ENCODE assay signal across 1 cellular context in the genomic region with DNA sequence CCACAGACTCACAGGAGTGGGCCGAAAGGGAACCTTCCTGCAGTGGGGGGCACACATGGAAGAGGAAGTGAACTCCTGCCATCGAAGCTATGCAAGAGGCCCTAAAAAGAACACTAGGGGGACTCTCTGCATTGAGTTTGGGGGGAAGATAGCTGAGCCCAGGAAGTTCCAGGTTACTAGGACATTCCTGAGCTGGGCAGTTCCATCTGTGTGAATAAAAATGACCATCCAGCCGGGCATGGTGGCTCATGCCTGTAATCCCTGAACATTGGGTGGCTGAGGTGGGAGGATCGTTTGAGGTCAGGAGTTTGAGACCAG.
TF ChIP-seq lines count a peak whose summit lies in the region.

No MANE protein-coding gene starts in this region.

TF ChIP-seq in H1, 55 proteins besides CTCF, POLR2A, EP300 and RAD21:
- TF ChIP-seq, protein P1, sequence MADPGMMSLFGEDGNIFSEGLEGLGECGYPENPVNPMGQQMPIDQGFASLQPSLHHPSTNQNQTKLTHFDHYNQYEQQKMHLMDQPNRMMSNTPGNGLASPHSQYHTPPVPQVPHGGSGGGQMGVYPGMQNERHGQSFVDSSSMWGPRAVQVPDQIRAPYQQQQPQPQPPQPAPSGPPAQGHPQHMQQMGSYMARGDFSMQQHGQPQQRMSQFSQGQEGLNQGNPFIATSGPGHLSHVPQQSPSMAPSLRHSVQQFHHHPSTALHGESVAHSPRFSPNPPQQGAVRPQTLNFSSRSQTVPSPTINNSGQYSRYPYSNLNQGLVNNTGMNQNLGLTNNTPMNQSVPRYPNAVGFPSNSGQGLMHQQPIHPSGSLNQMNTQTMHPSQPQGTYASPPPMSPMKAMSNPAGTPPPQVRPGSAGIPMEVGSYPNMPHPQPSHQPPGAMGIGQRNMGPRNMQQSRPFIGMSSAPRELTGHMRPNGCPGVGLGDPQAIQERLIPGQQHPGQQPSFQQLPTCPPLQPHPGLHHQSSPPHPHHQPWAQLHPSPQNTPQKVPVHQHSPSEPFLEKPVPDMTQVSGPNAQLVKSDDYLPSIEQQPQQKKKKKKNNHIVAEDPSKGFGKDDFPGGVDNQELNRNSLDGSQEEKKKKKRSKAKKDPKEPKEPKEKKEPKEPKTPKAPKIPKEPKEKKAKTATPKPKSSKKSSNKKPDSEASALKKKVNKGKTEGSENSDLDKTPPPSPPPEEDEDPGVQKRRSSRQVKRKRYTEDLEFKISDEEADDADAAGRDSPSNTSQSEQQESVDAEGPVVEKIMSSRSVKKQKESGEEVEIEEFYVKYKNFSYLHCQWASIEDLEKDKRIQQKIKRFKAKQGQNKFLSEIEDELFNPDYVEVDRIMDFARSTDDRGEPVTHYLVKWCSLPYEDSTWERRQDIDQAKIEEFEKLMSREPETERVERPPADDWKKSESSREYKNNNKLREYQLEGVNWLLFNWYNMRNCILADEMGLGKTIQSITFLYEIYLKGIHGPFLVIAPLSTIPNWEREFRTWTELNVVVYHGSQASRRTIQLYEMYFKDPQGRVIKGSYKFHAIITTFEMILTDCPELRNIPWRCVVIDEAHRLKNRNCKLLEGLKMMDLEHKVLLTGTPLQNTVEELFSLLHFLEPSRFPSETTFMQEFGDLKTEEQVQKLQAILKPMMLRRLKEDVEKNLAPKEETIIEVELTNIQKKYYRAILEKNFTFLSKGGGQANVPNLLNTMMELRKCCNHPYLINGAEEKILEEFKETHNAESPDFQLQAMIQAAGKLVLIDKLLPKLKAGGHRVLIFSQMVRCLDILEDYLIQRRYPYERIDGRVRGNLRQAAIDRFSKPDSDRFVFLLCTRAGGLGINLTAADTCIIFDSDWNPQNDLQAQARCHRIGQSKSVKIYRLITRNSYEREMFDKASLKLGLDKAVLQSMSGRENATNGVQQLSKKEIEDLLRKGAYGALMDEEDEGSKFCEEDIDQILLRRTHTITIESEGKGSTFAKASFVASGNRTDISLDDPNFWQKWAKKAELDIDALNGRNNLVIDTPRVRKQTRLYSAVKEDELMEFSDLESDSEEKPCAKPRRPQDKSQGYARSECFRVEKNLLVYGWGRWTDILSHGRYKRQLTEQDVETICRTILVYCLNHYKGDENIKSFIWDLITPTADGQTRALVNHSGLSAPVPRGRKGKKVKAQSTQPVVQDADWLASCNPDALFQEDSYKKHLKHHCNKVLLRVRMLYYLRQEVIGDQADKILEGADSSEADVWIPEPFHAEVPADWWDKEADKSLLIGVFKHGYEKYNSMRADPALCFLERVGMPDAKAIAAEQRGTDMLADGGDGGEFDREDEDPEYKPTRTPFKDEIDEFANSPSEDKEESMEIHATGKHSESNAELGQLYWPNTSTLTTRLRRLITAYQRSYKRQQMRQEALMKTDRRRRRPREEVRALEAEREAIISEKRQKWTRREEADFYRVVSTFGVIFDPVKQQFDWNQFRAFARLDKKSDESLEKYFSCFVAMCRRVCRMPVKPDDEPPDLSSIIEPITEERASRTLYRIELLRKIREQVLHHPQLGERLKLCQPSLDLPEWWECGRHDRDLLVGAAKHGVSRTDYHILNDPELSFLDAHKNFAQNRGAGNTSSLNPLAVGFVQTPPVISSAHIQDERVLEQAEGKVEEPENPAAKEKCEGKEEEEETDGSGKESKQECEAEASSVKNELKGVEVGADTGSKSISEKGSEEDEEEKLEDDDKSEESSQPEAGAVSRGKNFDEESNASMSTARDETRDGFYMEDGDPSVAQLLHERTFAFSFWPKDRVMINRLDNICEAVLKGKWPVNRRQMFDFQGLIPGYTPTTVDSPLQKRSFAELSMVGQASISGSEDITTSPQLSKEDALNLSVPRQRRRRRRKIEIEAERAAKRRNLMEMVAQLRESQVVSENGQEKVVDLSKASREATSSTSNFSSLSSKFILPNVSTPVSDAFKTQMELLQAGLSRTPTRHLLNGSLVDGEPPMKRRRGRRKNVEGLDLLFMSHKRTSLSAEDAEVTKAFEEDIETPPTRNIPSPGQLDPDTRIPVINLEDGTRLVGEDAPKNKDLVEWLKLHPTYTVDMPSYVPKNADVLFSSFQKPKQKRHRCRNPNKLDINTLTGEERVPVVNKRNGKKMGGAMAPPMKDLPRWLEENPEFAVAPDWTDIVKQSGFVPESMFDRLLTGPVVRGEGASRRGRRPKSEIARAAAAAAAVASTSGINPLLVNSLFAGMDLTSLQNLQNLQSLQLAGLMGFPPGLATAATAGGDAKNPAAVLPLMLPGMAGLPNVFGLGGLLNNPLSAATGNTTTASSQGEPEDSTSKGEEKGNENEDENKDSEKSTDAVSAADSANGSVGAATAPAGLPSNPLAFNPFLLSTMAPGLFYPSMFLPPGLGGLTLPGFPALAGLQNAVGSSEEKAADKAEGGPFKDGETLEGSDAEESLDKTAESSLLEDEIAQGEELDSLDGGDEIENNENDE (IDR thresholded peaks at IDR 0.05; ENCODE audit: insufficient replicate concordance, low read length) = no peak
- TF ChIP-seq ASH2L (IDR thresholded peaks at IDR 0.05; ENCODE audit: low read length) = no peak
